ENCODE assay signal across 8 cellular contexts in genomic region chr19:57279418-57280164, GRCh38. TPM values are rescaled to one million over a fixed set of nuclear protein-coding genes. Genes with fewer than 3 reads are reported as not detected.
DNase-seq lines count a peak whose midpoint lies in the region; TF ChIP-seq lines count a peak whose summit lies in the region.

No MANE protein-coding gene starts in this region.

- H3K9ac ChIP-seq in ES-I3 (ENCODE audit: low read depth, low read length) (peak overlapping the region; percentile 99), GM23248 (peak overlapping the region; percentile 99), Karpas-422 (ENCODE audit: low read length) (peak overlapping the region; percentile 94), neural progenitor cell (peak overlapping the region; percentile 98)

- no peak overlapping the region for H3K27ac Mint-ChIP-seq in neural progenitor cell

- no peaks in the 10 kb centered on the region; the same call in 1 of the 2 replicates for H4K20me1 ChIP-seq in GM23248 (ENCODE audit: insufficient read depth)
- H4K20me1 ChIP-seq in Karpas-422 (ENCODE audit: insufficient read depth, low read depth, low read length), result peaks cover 15% of the 10 kb centered on the region; the same call in 1 of the 2 replicates
- peaks cover 17% of the 10 kb centered on the region for H4K20me1 ChIP-seq in neural progenitor cell (ENCODE audit: low read depth)

- H3K27me3 ChIP-seq in GM23248 (replicated peaks; ENCODE audit: insufficient read depth) (no peaks in the 10 kb centered on the region), Karpas-422 (ENCODE audit: low read length) (no peaks in the 10 kb centered on the region), neural progenitor cell (no peaks in the 10 kb centered on the region)

- H3K9me2 ChIP-seq in GM23248 (ENCODE audit: insufficient read depth), result no peaks in the 10 kb centered on the region
- no peaks in the 10 kb centered on the region for H3K9me2 ChIP-seq in Karpas-422 (replicated peaks; ENCODE audit: insufficient read depth, low read length)

- peaks cover 4% of the 10 kb centered on the region; the same call in 1 of the 2 replicates for H3K36me3 ChIP-seq in ES-I3 (ENCODE audit: insufficient read depth, low read length)
- no peaks in the 10 kb centered on the region for H3K36me3 ChIP-seq in GM23248 (ENCODE audit: low read depth)
- peaks cover 24% of the 10 kb centered on the region for H3K36me3 ChIP-seq in Karpas-422 (ENCODE audit: insufficient read depth, low read length)
- no peaks in the 10 kb centered on the region for H3K36me3 ChIP-seq in neural progenitor cell

- H3K27ac ChIP-seq in GM23248, result peak overlapping the region; percentile 99
- peak overlapping the region; percentile 90 for H3K27ac ChIP-seq in Karpas-422 (ENCODE audit: low read length)
- peak overlapping the region; percentile 93 for H3K27ac ChIP-seq in neural progenitor cell

- H3K79me2 ChIP-seq in GM23248 (ENCODE audit: insufficient read depth), result peaks cover 43% of the 10 kb centered on the region
- H3K79me2 ChIP-seq in Karpas-422 (ENCODE audit: low read length), result peaks cover 59% of the 10 kb centered on the region
- peaks cover 42% of the 10 kb centered on the region for H3K79me2 ChIP-seq in neural progenitor cell (ENCODE audit: low read depth)

- peak; percentile 40 for TF ChIP-seq CTCF in neural progenitor cell (IDR thresholded peaks at IDR 0.05)

- in situ Hi-C loops in GM23248 (cut with MboI), result no loop called here

- H3K4me1 Mint-ChIP-seq in neural progenitor cell, result peaks cover 21% of the 10 kb centered on the region

- 7 to 8% methylated on average over 25 of the region's 25 CpGs for WGBS in GM23248 (ENCODE audit: low coverage in 1 of 2, low lambda C conversion rate in 2 of 2, missing lambda C conversion rate in 2 of 2), 2 experiments

- DNase-seq in GM23248 (peak; percentile 98), Karpas-422 (peak; percentile 98), RKO (ENCODE audit: low spot score) (peak; percentile 97), foreskin melanocyte (peak; percentile 89), neural progenitor cell (ENCODE audit: low spot score) (peak; percentile 93), stromal cell of bone marrow (ENCODE audit: low read depth) (peak; percentile 94)
- DNase-seq in activated effector memory CD4-positive, alpha-beta T cell treated with anti-CD3 and anti-CD28 coated beads, Interleukin-2, amount 50 U/mL, for 16 hours, result peak; percentile 92

- peaks cover 16% of the 10 kb centered on the region for H3F3A ChIP-seq in GM23248 (ENCODE audit: insufficient read depth)
- peaks cover 5% of the 10 kb centered on the region for H3F3A ChIP-seq in neural progenitor cell (ENCODE audit: low read depth)

- H3K27me3 Mint-ChIP-seq in neural progenitor cell (ENCODE audit: insufficient read depth, low read depth), result no peaks in the 10 kb centered on the region

- peaks cover 14% of the 10 kb centered on the region for H3K36me3 Mint-ChIP-seq in neural progenitor cell

- H3K4me2 ChIP-seq in GM23248 (ENCODE audit: unreplicated experiment) (peak overlapping the region; percentile 91), Karpas-422 (ENCODE audit: low read depth, low read length, poor library complexity, severe bottlenecking) (peak overlapping the region; percentile 99), neural progenitor cell (peak overlapping the region; percentile 97)

- H3K4me3 Mint-ChIP-seq in neural progenitor cell, result no peak overlapping the region

- H3K4me3 ChIP-seq in GM23248 (peak overlapping the region; percentile 100), Karpas-422 (ENCODE audit: low read length) (peak overlapping the region; percentile 97), neural progenitor cell (peak overlapping the region; percentile 80)

- no peaks in the 10 kb centered on the region for H3K9me3 Mint-ChIP-seq in neural progenitor cell

- peak overlapping the region; percentile 81 for H2AFZ ChIP-seq in GM23248
- H2AFZ ChIP-seq in Karpas-422 (ENCODE audit: low read length), result peak overlapping the region; percentile 25; the same call in 1 of the 2 replicates
- H2AFZ ChIP-seq in neural progenitor cell (replicated peaks), result peak overlapping the region; percentile 85

- H3K9me3 ChIP-seq in ES-I3 (ENCODE audit: control insufficient read depth, insufficient read depth, low read length) (no peaks in the 10 kb centered on the region), GM23248 (ENCODE audit: low read depth) (no peaks in the 10 kb centered on the region), Karpas-422 (ENCODE audit: low read length) (no peaks in the 10 kb centered on the region), neural progenitor cell (ENCODE audit: low read depth) (no peaks in the 10 kb centered on the region)

- peaks cover 10% of the 10 kb centered on the region; the same call in 1 of the 2 replicates for H3K4me1 ChIP-seq in ES-I3 (ENCODE audit: insufficient read depth, low read length)
- H3K4me1 ChIP-seq in GM23248 (ENCODE audit: insufficient read depth), result peaks cover 27% of the 10 kb centered on the region
- H3K4me1 ChIP-seq in Karpas-422 (ENCODE audit: low read length), result peaks cover 23% of the 10 kb centered on the region
- peaks cover 3% of the 10 kb centered on the region for H3K4me1 ChIP-seq in neural progenitor cell

RNA-seq across cellular contexts. Expression of gene ZNF460, which starts 0.7 kb away (rescaled TPM):
- 49.3 and 59.9 TPM in 2 replicates for total RNA-seq in GM23248 (2014; rRNA removed; shearing (Covaris generic))
- polyA plus RNA-seq in GM23248 (2016; fragmentation: Nextera tagmentation; extraction: Ambion mirVana), result 7.6 and 8.5 TPM in 2 replicates
- total RNA-seq in Karpas-422 (2014; rRNA removed; shearing (Covaris generic); ENCODE audit: low replicate concordance), result 95.1 and 113 TPM in 2 replicates
- 47.5 and 52.7 TPM in 2 replicates for total RNA-seq in neural progenitor cell (ENCODE audit: low replicate concordance)

RNA-seq across cellular contexts. Expression of gene ZNF805, which starts 39.2 kb away (rescaled TPM):
- total RNA-seq in GM23248 (2014; rRNA removed; shearing (Covaris generic)), result 15.8 and 15.9 TPM in 2 replicates
- 2.1 and 3.2 TPM in 2 replicates for polyA plus RNA-seq in GM23248 (2016; fragmentation: Nextera tagmentation; extraction: Ambion mirVana)
- total RNA-seq in Karpas-422 (2014; rRNA removed; shearing (Covaris generic); ENCODE audit: low replicate concordance), result 20.5 and 23.6 TPM in 2 replicates
- total RNA-seq in neural progenitor cell (ENCODE audit: low replicate concordance), result 12.0 and 12.6 TPM in 2 replicates

RNA-seq across cellular contexts. Expression of gene ZNF543, which starts 40.7 kb away (rescaled TPM):
- 5.9 and 8.0 TPM in 2 replicates for total RNA-seq in GM23248 (2014; rRNA removed; shearing (Covaris generic))
- 1.7 and 2.3 TPM in 2 replicates for polyA plus RNA-seq in GM23248 (2016; fragmentation: Nextera tagmentation; extraction: Ambion mirVana)
- total RNA-seq in Karpas-422 (2014; rRNA removed; shearing (Covaris generic); ENCODE audit: low replicate concordance), result 19.8 and 21.6 TPM in 2 replicates
- 9.5 and 11.6 TPM in 2 replicates for total RNA-seq in neural progenitor cell (ENCODE audit: low replicate concordance)

RNA-seq across cellular contexts. Expression of gene AURKC, which starts 48.8 kb away (rescaled TPM):
- total RNA-seq in GM23248 (2014; rRNA removed; shearing (Covaris generic)), result 0.25 and 1.3 TPM in 2 replicates
- 0.23 and 0.43 TPM in 2 replicates for polyA plus RNA-seq in GM23248 (2016; fragmentation: Nextera tagmentation; extraction: Ambion mirVana)
- total RNA-seq in Karpas-422 (2014; rRNA removed; shearing (Covaris generic); ENCODE audit: low replicate concordance), result 2.8 and 6.1 TPM in 2 replicates
- total RNA-seq in neural progenitor cell (ENCODE audit: low replicate concordance), result 3.3 and 8.8 TPM in 2 replicates

Comparison
In these comparisons a context has a peak if more than half of its experiments do, and no peak if none do; other contexts are left out.
1. Peak in every context shown above with its lines: DNase-seq, H3K4me3 ChIP-seq and H3K27ac ChIP-seq.
2. H2AFZ ChIP-seq: peak in every context shown above with its lines; median percentile 85 in neural progenitor cell; 81 in GM23248; 25 in Karpas-422.